In the genomic region with DNA sequence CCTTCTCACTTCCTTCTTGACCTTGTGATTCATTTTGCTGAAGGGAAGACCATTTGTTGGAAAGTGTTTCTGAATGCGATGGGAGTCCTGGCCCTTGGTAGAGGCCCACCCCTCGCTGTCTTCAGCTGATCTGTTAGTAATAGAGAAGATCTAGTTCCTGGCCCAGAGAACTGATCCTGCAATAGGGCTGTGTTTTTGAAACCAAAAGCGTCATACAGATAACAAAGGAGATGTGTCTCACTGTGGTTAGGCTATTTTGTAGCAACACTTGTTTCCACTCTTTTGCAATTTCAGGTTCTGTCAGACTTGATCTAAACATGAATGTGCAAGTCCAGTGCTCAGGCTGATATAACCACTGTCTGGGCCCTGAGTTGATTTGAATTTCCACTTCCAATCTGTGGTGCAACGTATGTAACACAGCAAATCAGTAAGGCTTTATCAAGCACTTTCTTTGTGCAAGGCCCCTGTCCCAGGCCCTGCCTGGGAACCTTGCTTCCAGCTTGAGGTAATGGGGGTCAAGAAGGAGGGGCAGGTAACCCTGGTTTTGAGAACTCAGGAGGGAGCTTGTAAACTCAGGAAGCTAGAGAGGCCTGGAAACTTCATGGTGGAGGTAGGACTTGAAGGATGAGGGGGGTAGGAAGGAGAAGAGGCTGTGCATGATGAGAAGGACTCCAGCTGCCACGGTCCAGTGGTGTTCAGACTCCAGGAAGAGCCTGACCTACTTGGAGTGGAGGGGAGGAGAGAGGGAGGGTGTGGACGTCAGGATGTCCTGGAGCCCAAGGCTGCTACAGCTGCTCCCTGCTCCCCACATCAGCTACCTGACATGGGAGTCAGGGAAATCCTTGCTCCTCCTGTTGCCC, we compare ENCODE assay signal across 8 cellular contexts. TPM values are rescaled to one million over a fixed set of nuclear protein-coding genes. Genes with fewer than 3 reads are reported as not detected.
DNase-seq lines count a peak whose midpoint lies in the region; ATAC-seq, FAIRE-seq and TF ChIP-seq lines count a peak whose summit lies in the region.

No MANE protein-coding gene starts in this region.

- H3K27ac ChIP-seq in brain microvascular endothelial cell (no peak overlapping the region), small intestine (ENCODE audit: low read depth in 1 of 2, low read length in 1 of 2) (peak overlapping the region; percentile 36 to 79)

- no peak overlapping the region for H3K4me3 ChIP-seq in brain microvascular endothelial cell (ENCODE audit: low read depth, low read length)
- H3K4me3 ChIP-seq in small intestine (ENCODE audit: low read depth in 1 of 2, low read length in 2 of 2), result no peak overlapping the region
- H3K4me3 ChIP-seq in BE2C (ENCODE audit: low read depth, low read length), result no peak overlapping the region

- 56 to 73% (median 57%) methylated on average over 6 of the region's 6 CpGs for WGBS in small intestine, 3 donors

- FAIRE-seq in small intestine (lab: Jason Lieb, UNC), result no peak

- peak; percentile 77 for DNase-seq in NOMO-1 treated with dmso at 0.1 percent for 144 hours (lab: John Stamatoyannopoulos, UW; ENCODE audit: unreplicated experiment)
- DNase-seq in brain microvascular endothelial cell, result peak; percentile 17
- peak; percentile 28 for DNase-seq in small intestine
- no peak for DNase-seq in NCI-H524 (lab: John Stamatoyannopoulos, UW)
- DNase-seq in BE2C, result no peak

- H3K36me3 ChIP-seq in brain microvascular endothelial cell (replicated peaks) (no peaks in the 10 kb centered on the region), small intestine (ENCODE audit: control insufficient read depth in 2 of 2, insufficient read depth in 2 of 2, low read length in 2 of 2) (no peaks in the 10 kb centered on the region), BE2C (no peaks in the 10 kb centered on the region)

- H3K27me3 ChIP-seq in brain microvascular endothelial cell (replicated peaks), result no peaks in the 10 kb centered on the region
- no peaks in the 10 kb centered on the region for H3K27me3 ChIP-seq in small intestine (ENCODE audit: control insufficient read depth in 2 of 2, insufficient read depth in 2 of 2, low read length in 2 of 2)
- no peaks in the 10 kb centered on the region for H3K27me3 ChIP-seq in BE2C

- H3K4me1 ChIP-seq in small intestine (ENCODE audit: control insufficient read depth in 2 of 2, insufficient read depth in 1 of 2, low read depth in 1 of 2, low read length in 1 of 2) (no peaks in the 10 kb centered on the region), BE2C (no peaks in the 10 kb centered on the region)

- no peaks in the 10 kb centered on the region for H3K9me3 ChIP-seq in small intestine (ENCODE audit: control insufficient read depth, low read depth)
- H3K9me3 ChIP-seq in BE2C, result no peaks in the 10 kb centered on the region

- in situ Hi-C loops in brain microvascular endothelial cell (cut with HindIII; ENCODE audit: low pct_ligation_motif_present, low sequenced_read_pairs), result no loop called here

- no peak for TF ChIP-seq CTCF in brain microvascular endothelial cell (IDR thresholded peaks at IDR 0.05; ENCODE audit: low read depth, low read length, missing control alignments)
- no peak for TF ChIP-seq CTCF in BE2C (IDR thresholded peaks at IDR 0.05; ENCODE audit: low read depth, low read length)

- peak; percentile 65 for ATAC-seq in GM18870 (IDR thresholded peaks at IDR 0.05; ENCODE audit: unreplicated experiment)
- peak; percentile 59 for ATAC-seq in HG02759 (IDR thresholded peaks at IDR 0.05; ENCODE audit: unreplicated experiment)
- no peak for ATAC-seq in HG02840 (IDR thresholded peaks at IDR 0.05; ENCODE audit: low FRiP score, unreplicated experiment)

RNA-seq across cellular contexts. Expression of gene SRGN, which starts 42.2 kb away (rescaled TPM):
- polyA plus RNA-seq in small intestine, result 100 to 1,000 TPM in 1 of 3 donors, 10 to 100 TPM in 1, 1 to 10 TPM in 1; 8.1 to 155 (median 25.4) TPM
- not detected for polyA plus RNA-seq in BE2C (2012; ENCODE audit: insufficient read depth, insufficient read length, low read depth)

RNA-seq across cellular contexts. Expression of gene KIFBP, which starts 57.1 kb away (rescaled TPM):
- polyA plus RNA-seq in small intestine, result 10 to 100 TPM; 10.3 to 14.5 (median 12.0) TPM
- polyA plus RNA-seq in BE2C (2012; ENCODE audit: insufficient read depth, insufficient read length, low read depth), result 14.1 TPM

Comparison
In these comparisons a context has a peak if more than half of its experiments do, and no peak if none do; other contexts are left out.
1. DNase-seq: peak in NOMO-1 treated with dmso at 0.1 percent for 144 hours (single experiment), brain microvascular endothelial cell (single experiment) and small intestine (single experiment); none in NCI-H524 (0 of 2) and BE2C (single experiment).